In genomic region chr12:6941267-6941666, GRCh38 we compare ENCODE assay signal across 21 cellular contexts. TPM values are rescaled to one million over a fixed set of nuclear protein-coding genes. Genes with fewer than 3 reads are reported as not detected.
A peak's percentile ranks its signal among the peaks of the same experiment; 100 is the strongest.
DNase-seq lines count a peak whose midpoint lies in the region; ATAC-seq and TF ChIP-seq lines count a peak whose summit lies in the region.
"Had no signal": no experiment of that assay in that cellular context is flagged by ENCODE, and none has a peak within 500 bp of the region (broad histone marks: within the 10 kb centered on the region; RNA-seq: fewer than 3 reads in every experiment).

No MANE protein-coding gene starts in this region.

- H3K4me1 ChIP-seq in esophagus muscularis mucosa (peaks cover 49 to 80% (median 79%) of the 10 kb centered on the region in 4 donors), foreskin keratinocyte (peaks cover 4% of the 10 kb centered on the region)

- H3K4me3 ChIP-seq in esophagus muscularis mucosa, result no peak overlapping the region
- H3K4me3 ChIP-seq: GM23338, SK-N-MC, uterus had no signal

- peaks cover 95% of the 10 kb centered on the region for H3K36me3 Mint-ChIP-seq in stimulated activated effector memory CD8-positive, alpha-beta T cell treated with anti-CD3 and anti-CD28 coated beads, Interleukin-12 subunit alpha, Interleukin-12 subunit beta, amount 100 ng/mL, for 72 hours
- peaks cover 30% of the 10 kb centered on the region for H3K36me3 Mint-ChIP-seq in activated naive CD8-positive, alpha-beta T cell treated with anti-CD3 and anti-CD28 coated beads for 36 hours

- no peaks in the 10 kb centered on the region for H3K9me3 Mint-ChIP-seq in stimulated activated effector memory CD8-positive, alpha-beta T cell treated with anti-CD3 and anti-CD28 coated beads, Interleukin-12 subunit alpha, Interleukin-12 subunit beta, amount 100 ng/mL, for 72 hours
- H3K9me3 Mint-ChIP-seq in activated naive CD8-positive, alpha-beta T cell treated with anti-CD3 and anti-CD28 coated beads for 36 hours, result no peaks in the 10 kb centered on the region
- H3K9me3 Mint-ChIP-seq: activated naive CD8-positive, alpha-beta T cell treated with anti-CD3 and anti-CD28 coated beads, Interleukin-2, amount 10 ng/mL, durations not matched to agents 7 days and 5 days had no signal

- WGBS in esophagus muscularis mucosa, result 33% methylated on average over 1 of the region's 12 CpGs

- H3K27ac Mint-ChIP-seq in stimulated activated effector memory CD8-positive, alpha-beta T cell treated with anti-CD3 and anti-CD28 coated beads, Interleukin-12 subunit alpha, Interleukin-12 subunit beta, amount 100 ng/mL, for 72 hours, result peak overlapping the region; percentile 97
- H3K27ac Mint-ChIP-seq in activated naive CD8-positive, alpha-beta T cell treated with anti-CD3 and anti-CD28 coated beads for 36 hours, result no peak overlapping the region
- H3K27ac Mint-ChIP-seq: GM23338 had no signal

- no peak for ATAC-seq in stimulated activated effector memory CD8-positive, alpha-beta T cell treated with anti-CD3 and anti-CD28 coated beads, Interleukin-12 subunit alpha, Interleukin-12 subunit beta, amount 100 ng/mL, for 72 hours
- ATAC-seq in foreskin keratinocyte (no peak), GM18873 (IDR thresholded peaks at IDR 0.05; ENCODE audit: low FRiP score, unreplicated experiment) (no peak)
- ATAC-seq: GM23338 had no signal

- H3K4me1 Mint-ChIP-seq in stimulated activated effector memory CD8-positive, alpha-beta T cell treated with anti-CD3 and anti-CD28 coated beads, Interleukin-12 subunit alpha, Interleukin-12 subunit beta, amount 100 ng/mL, for 72 hours, result peaks cover 72% of the 10 kb centered on the region
- peaks cover 43% of the 10 kb centered on the region for H3K4me1 Mint-ChIP-seq in activated naive CD8-positive, alpha-beta T cell treated with anti-CD3 and anti-CD28 coated beads for 36 hours

- H3K4me3 Mint-ChIP-seq in stimulated activated effector memory CD8-positive, alpha-beta T cell treated with anti-CD3 and anti-CD28 coated beads, Interleukin-12 subunit alpha, Interleukin-12 subunit beta, amount 100 ng/mL, for 72 hours, result no peak overlapping the region
- no peak overlapping the region for H3K4me3 Mint-ChIP-seq in activated naive CD8-positive, alpha-beta T cell treated with anti-CD3 and anti-CD28 coated beads for 36 hours
- H3K4me3 Mint-ChIP-seq: activated naive CD8-positive, alpha-beta T cell treated with anti-CD3 and anti-CD28 coated beads, Interleukin-2, amount 10 ng/mL, durations not matched to agents 7 days and 5 days had no signal

- no peak for TF ChIP-seq CTCF in RWPE1 (conservative IDR thresholded peaks at IDR 0.05; ENCODE audit: low read depth)
- TF ChIP-seq CTCF in esophagus muscularis mucosa (IDR thresholded peaks at IDR 0.05), result no peak
- no peak for TF ChIP-seq CTCF in foreskin keratinocyte (conservative IDR thresholded peaks at IDR 0.05)

- POLR2A ChIA-PET in RWPE1 (lab: Yijun Ruan, JAX; ENCODE audit: low non-redundant PET), result no interaction called here

- intact Hi-C loops in esophagus muscularis mucosa (cut with DNase I), result no loop called here

- H3K27me3 ChIP-seq in esophagus muscularis mucosa (no peaks in the 10 kb centered on the region), foreskin keratinocyte (no peaks in the 10 kb centered on the region)
- H3K27me3 ChIP-seq: uterus had no signal

- peak overlapping the region; percentile 10; the same call in 1 of the 2 replicates for H3K27ac ChIP-seq in RWPE1
- peak overlapping the region; percentile 13 to 96 (median 60) for H3K27ac ChIP-seq in esophagus muscularis mucosa (replicated peaks in 1 of 4)
- H3K27ac ChIP-seq in foreskin keratinocyte, result no peak overlapping the region
- H3K27ac ChIP-seq: SK-N-MC had no signal

- no peaks in the 10 kb centered on the region for H3K9me3 ChIP-seq in esophagus muscularis mucosa
- H3K9me3 ChIP-seq: uterus had no signal

- TF ChIP-seq POLR2A in esophagus muscularis mucosa (IDR thresholded peaks at IDR 0.05; ENCODE audit: low read depth), result no peak

- H3K27me3 Mint-ChIP-seq in activated naive CD8-positive, alpha-beta T cell treated with anti-CD3 and anti-CD28 coated beads for 36 hours, result peaks cover 4% of the 10 kb centered on the region
- H3K27me3 Mint-ChIP-seq: activated naive CD8-positive, alpha-beta T cell treated with anti-CD3 and anti-CD28 coated beads, Interleukin-2, amount 10 ng/mL, durations not matched to agents 7 days and 5 days had no signal

- no peak for TF ChIP-seq EP300 in esophagus muscularis mucosa (IDR thresholded peaks at IDR 0.05)

- H3K36me3 ChIP-seq in esophagus muscularis mucosa, result peaks cover 0 to 53% (median 49%) of the 10 kb centered on the region in 4 donors
- H3K36me3 ChIP-seq: uterus had no signal

- CTCF ChIA-PET in RWPE1 (lab: Yijun Ruan, JAX), result interaction anchor here (0.6 to 0.9 kb wide), 2 partner anchors 17 to 37 kb away, joined by 3 read pairs; partner anchors contain the start of gene LRRC23

- DNase-seq in activated effector memory CD4-positive, alpha-beta T cell treated with anti-CD3 and anti-CD28 coated beads, Interleukin-2, amount 50 U/mL, for 16 hours, result peak; percentile 61
- no peak for DNase-seq in activated effector memory CD4-positive, alpha-beta T cell treated with Interleukin-2 at 50 U/mL for 16 hours
- DNase-seq in RWPE1 (ENCODE audit: low spot score), result no peak
- DNase-seq in esophagus muscularis mucosa (ENCODE audit: extremely low spot score), result no peak
- no peak for DNase-seq in stimulated activated effector memory CD8-positive, alpha-beta T cell treated with anti-CD3 and anti-CD28 coated beads, Interleukin-12 subunit alpha, Interleukin-12 subunit beta, amount 100 ng/mL, for 72 hours (ENCODE audit: low spot score in 2 of 2)
- DNase-seq in foreskin keratinocyte, result no peak
- DNase-seq in activated naive CD8-positive, alpha-beta T cell treated with anti-CD3 and anti-CD28 coated beads for 36 hours, result no peak
- DNase-seq: ACHN; activated naive CD8-positive, alpha-beta T cell treated with anti-CD3 and anti-CD28 coated beads, Interleukin-2, amount 10 ng/mL, durations not matched to agents 7 days and 5 days; DMS 273 treated with DMSO at 0.1 percent for 48 hours; islet precursor cell; KG1; NCI-H1105 treated with DMSO at 0.1 percent for 48 hours; stimulated activated CD4-positive, alpha-beta T cell treated with anti-CD3 and anti-CD28 coated beads, Interleukin-2, amount 100 ng/mL, for 24 hours; stimulated activated CD8-positive, alpha-beta memory T cell treated with anti-CD3 and anti-CD28 coated beads, Interleukin-4, amount 100 ng/mL, for 48 hours had no signal

RNA-seq across cellular contexts. Expression of gene RNU7-1, which starts 2.3 kb away (rescaled TPM):
- not detected for total RNA-seq in esophagus muscularis mucosa
- total RNA-seq in foreskin keratinocyte, result not detected in 2 replicates
- polyA plus RNA-seq in foreskin keratinocyte, result not detected in 2 replicates
- not detected for total RNA-seq in activated naive CD8-positive, alpha-beta T cell treated with anti-CD3 and anti-CD28 coated beads for 36 hours
- total RNA-seq: activated naive CD8-positive, alpha-beta T cell treated with anti-CD3 and anti-CD28 coated beads, Interleukin-2, amount 10 ng/mL, durations not matched to agents 7 days and 5 days; epithelial cell of proximal tubule; GM23338; pulmonary artery endothelial cell; uterus had no signal
- polyA plus RNA-seq: GM23338 had no signal

RNA-seq across cellular contexts. Expression of gene C12orf57, which starts 2.6 kb away (rescaled TPM):
- total RNA-seq in esophagus muscularis mucosa (100 to 1,000 TPM; 307 to 437 (median 325) TPM), foreskin keratinocyte (119 and 147 TPM in 2 replicates)
- 177 and 232 TPM in 2 replicates for polyA plus RNA-seq in foreskin keratinocyte
- total RNA-seq in activated naive CD8-positive, alpha-beta T cell treated with anti-CD3 and anti-CD28 coated beads for 36 hours, result 100 to 1,000 TPM; 203 to 208 TPM

RNA-seq across cellular contexts. Expression of gene PTPN6, which starts 9.9 kb away (rescaled TPM):
- total RNA-seq in esophagus muscularis mucosa, result 10 to 100 TPM in 3 of 4 donors, 1 to 10 TPM in 1; 9.1 to 16.9 (median 13.3) TPM
- 22.5 and 23.2 TPM in 2 replicates for total RNA-seq in foreskin keratinocyte
- 21.8 and 24.9 TPM in 2 replicates for polyA plus RNA-seq in foreskin keratinocyte
- total RNA-seq in activated naive CD8-positive, alpha-beta T cell treated with anti-CD3 and anti-CD28 coated beads for 36 hours, result 100 to 1,000 TPM; 457 to 467 TPM

RNA-seq across cellular contexts. Expression of gene ATN1, which starts 13.5 kb away (rescaled TPM):
- 100 to 1,000 TPM in 2 of 4 donors, 10 to 100 TPM in 2; 72.2 to 163 (median 92.4) TPM for total RNA-seq in esophagus muscularis mucosa
- 15.0 and 18.3 TPM in 2 replicates for total RNA-seq in foreskin keratinocyte
- polyA plus RNA-seq in foreskin keratinocyte, result 35.1 and 37.2 TPM in 2 replicates
- total RNA-seq in activated naive CD8-positive, alpha-beta T cell treated with anti-CD3 and anti-CD28 coated beads for 36 hours, result 10 to 100 TPM; 27.6 to 28.5 TPM

RNA-seq across cellular contexts. Expression of gene ENO2, which starts 26.9 kb away (rescaled TPM):
- total RNA-seq in esophagus muscularis mucosa (10 to 100 TPM; 28.7 to 49.7 (median 40.0) TPM), foreskin keratinocyte (1.5 and 2.0 TPM in 2 replicates)
- polyA plus RNA-seq in foreskin keratinocyte, result 1.7 and 1.8 TPM in 2 replicates
- total RNA-seq in activated naive CD8-positive, alpha-beta T cell treated with anti-CD3 and anti-CD28 coated beads for 36 hours, result 100 to 1,000 TPM; 140 to 141 TPM

Comparison
In these comparisons a context has a peak if more than half of its experiments do, and no peak if none do; other contexts are left out.
1. RNA of gene PTPN6, which starts 9.9 kb away (total RNA-seq): 457 to 467 TPM in activated naive CD8-positive, alpha-beta T cell treated with anti-CD3 and anti-CD28 coated beads for 36 hours; 22.5 to 23.2 TPM in foreskin keratinocyte and 9.1 to 16.9 TPM in esophagus muscularis mucosa; every median in the first group is over 10 times any median in the second.